In the genomic region with DNA sequence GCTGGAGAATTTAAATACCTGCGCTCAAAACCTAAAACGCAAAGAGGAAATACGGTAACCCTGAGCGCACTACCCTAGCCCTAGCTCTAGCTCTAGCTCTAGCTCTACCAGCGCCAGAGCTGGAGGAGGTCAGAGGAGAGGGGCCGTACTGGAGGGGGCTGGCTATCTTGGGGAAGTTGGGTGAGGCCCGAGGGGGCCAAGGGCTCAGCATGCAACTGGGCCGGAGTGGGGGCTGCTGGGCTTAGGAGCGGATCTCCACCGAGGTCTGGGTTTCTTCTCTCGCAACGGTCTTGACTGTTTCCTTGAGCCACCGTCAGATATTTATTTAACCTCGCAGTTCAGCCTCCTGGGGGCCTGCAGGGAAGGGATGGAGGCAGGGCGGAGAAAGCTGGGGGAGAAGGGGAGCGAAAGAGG, we compare ENCODE assay signal across 17 cellular contexts.
DNase-seq lines count a peak whose midpoint lies in the region; ATAC-seq, FAIRE-seq and TF ChIP-seq lines count a peak whose summit lies in the region.
"Had no signal": no experiment of that assay in that cellular context is flagged by ENCODE, and none has a peak within 500 bp of the region (broad histone marks: within the 10 kb centered on the region; RNA-seq: fewer than 3 reads in every experiment).

No MANE protein-coding gene starts in this region.

- CTCF ChIA-PET in GM12878 (lab: Yijun Ruan, JAX) = interaction anchor here (0.7 to 5.8 kb wide), 20 partner anchors 9 to 257 kb away, joined by 3 to 90 read pairs (median 6); no protein-coding TSS in a partner anchor

- H3K4me2 ChIP-seq in GM12878 (ENCODE audit: control insufficient read depth, insufficient read depth) = no peak overlapping the region

- TF ChIP-seq POLR2A in GM12878 (IDR thresholded peaks at IDR 0.05; ENCODE audit: low read depth, low read length) = no peak

- POLR2A ChIA-PET in GM12878 (lab: Charles Lee) = interaction anchor here (1.3 kb wide), 2 partner anchors 21 to 120 kb away, joined by 5 read pairs; a partner anchor contains a TSS

- TF ChIP-seq RAD21 in GM12878 (IDR thresholded peaks at IDR 0.05; ENCODE audit: insufficient read depth, low read depth, low read length) = no peak

- H3K27me3 ChIP-seq in H7 (ENCODE audit: control insufficient read depth, insufficient read depth, low read length) = peaks cover 68% of the 10 kb centered on the region
- peaks cover 12 to 22% of the 10 kb centered on the region in 2 experiments for H3K27me3 ChIP-seq in GM12878 (replicated peaks in 1 of 2; ENCODE audit: control insufficient read depth in 2 of 2, insufficient read depth in 2 of 2, low read length in 1 of 2)
- no peaks in the 10 kb centered on the region for H3K27me3 ChIP-seq in pancreas

- peaks cover 10% of the 10 kb centered on the region for H3K4me1 ChIP-seq in GM12878 (ENCODE audit: control insufficient read depth, insufficient read depth, low read length)
- H3K4me1 ChIP-seq in pancreas = peaks cover 0 to 9% (median 9%) of the 10 kb centered on the region in 3 donors

- in situ Hi-C loops in GM12878 (cut with MboI) = no loop called here

- DNase-seq in NCI-H748 (lab: John Stamatoyannopoulos, UW; ENCODE audit: unreplicated experiment) (peak; percentile 21), NCI-H748 treated with DMSO at 0.1 percent for 48 hours (lab: John Stamatoyannopoulos, UW) (no peak), H7 (peak; percentile 79), GM12878 (ENCODE audit: low read depth, low spot score) (no peak), pancreas (no peak), NCI-H1105 treated with DMSO at 0.1 percent for 48 hours (lab: John Stamatoyannopoulos, UW) (no peak), AML-193 (lab: John Stamatoyannopoulos, UW) (no peak)
- DNase-seq: activated CD4-positive, alpha-beta T cell treated with anti-CD3 and anti-CD28 coated beads for 1 hour; activated naive CD8-positive, alpha-beta T cell treated with anti-CD3 and anti-CD28 coated beads, Interleukin-2, amount 50 U/mL, for 24 hours; effector CD4-positive, alpha-beta T cell; GOT3; heart left ventricle; midbrain; NCI-H226; SJCRH30 had no signal

- intact Hi-C loops in GM12878 (cut with micrococcal nuclease; ENCODE audit: unreplicated experiment) = loop anchor here (2.0 kb wide), 1 partner anchor 120 kb away; a partner anchor contains a TSS
- intact Hi-C loops in pancreas (cut with DNase I) = no loop called here

- H4K20me1 ChIP-seq in GM12878 (ENCODE audit: control insufficient read depth, insufficient read depth) = no peaks in the 10 kb centered on the region

- RAD21 ChIA-PET in GM12878 (lab: Charles Lee; ENCODE audit: unreplicated experiment) = interaction anchor here (0.7 to 3.5 kb wide), 11 partner anchors 12 to 257 kb away, joined by 3 to 38 read pairs (median 5); no protein-coding TSS in a partner anchor

- H3K4me3 ChIP-seq in H7 (ENCODE audit: insufficient read depth, low read depth, low read length) (peak overlapping the region; percentile 54; the same call in 1 of the 2 replicates), GM12878 (no peak overlapping the region), pancreas (no peak overlapping the region)
- H3K4me3 ChIP-seq: SJCRH30 had no signal

- WGBS in GM12878 (ENCODE audit: insufficient coverage, insufficient replicate concordance, low lambda C conversion rate, missing lambda C conversion rate) = 10% methylated on average over 16 of the region's 16 CpGs
- 56 to 58% methylated on average over 16 of the region's 16 CpGs for WGBS in pancreas, 2 donors

- TF ChIP-seq EP300 in GM12878 (IDR thresholded peaks at IDR 0.05; ENCODE audit: borderline replicate concordance in 1 of 2, control insufficient read depth in 1 of 2, low read depth in 2 of 2, low read length in 2 of 2) = no peak

- no peaks in the 10 kb centered on the region for H3K36me3 ChIP-seq in H7 (replicated peaks; ENCODE audit: control insufficient read depth, insufficient read depth, low read length)
- no peaks in the 10 kb centered on the region for H3K36me3 ChIP-seq in GM12878 (ENCODE audit: control insufficient read depth in 2 of 2, insufficient read depth in 2 of 2, low read length in 1 of 2)
- no peaks in the 10 kb centered on the region for H3K36me3 ChIP-seq in pancreas
- H3K36me3 ChIP-seq: heart left ventricle, SJCRH30 had no signal

- no peaks in the 10 kb centered on the region for H3K9me3 ChIP-seq in GM12878 (replicated peaks; ENCODE audit: control insufficient read depth, insufficient read depth, low read length)
- H3K9me3 ChIP-seq in pancreas = no peaks in the 10 kb centered on the region
- H3K9me3 ChIP-seq: heart left ventricle, SJCRH30 had no signal

- no peak overlapping the region for H3K9ac ChIP-seq in GM12878 (ENCODE audit: control insufficient read depth, insufficient read depth, low read length)

- H3K27ac ChIP-seq in GM12878 (ENCODE audit: control insufficient read depth, insufficient read depth) (no peak overlapping the region), pancreas (peak overlapping the region; percentile 9 to 95 (median 66))
- H3K27ac ChIP-seq: SJCRH30 had no signal

- no peaks in the 10 kb centered on the region for H3K79me2 ChIP-seq in GM12878 (ENCODE audit: control insufficient read depth, insufficient read depth, low read length)

- no peak for TF ChIP-seq CTCF in GM12878 (IDR thresholded peaks at IDR 0.05 in 2 of 3, conservative IDR thresholded peaks at IDR 0.05 in 1 of 3; ENCODE audit: control insufficient read depth in 2 of 3, extremely low read depth in 1 of 3, insufficient read depth in 1 of 3, low read depth in 3 of 3, low read length in 3 of 3)
- TF ChIP-seq CTCF in pancreas (IDR thresholded peaks at IDR 0.05) = no peak

- FAIRE-seq in GM12878 (lab: Jason Lieb, UNC) = peak; percentile 35
- FAIRE-seq in pancreas (lab: Jason Lieb, UNC) = no peak

- H2AFZ ChIP-seq in GM12878 (ENCODE audit: control insufficient read depth, low read depth, low read length) = no peak overlapping the region

- SMC1A ChIA-PET in GM12878 (lab: Charles Lee; ENCODE audit: uncharacterized antibody, unreplicated experiment) = interaction anchor here (0.7 to 3.1 kb wide), 21 partner anchors 12 to 170 kb away, joined by 3 to 27 read pairs (median 5); no protein-coding TSS in a partner anchor

- peak; percentile 57 for ATAC-seq in GM12878
- ATAC-seq in pancreas = no peak
- no peak for ATAC-seq in GM19467 (IDR thresholded peaks at IDR 0.05; ENCODE audit: unreplicated experiment)
- ATAC-seq: activated naive CD8-positive, alpha-beta T cell treated with anti-CD3 and anti-CD28 coated beads, Interleukin-2, amount 50 U/mL, for 24 hours; heart left ventricle; right cardiac atrium had no signal

- BruUV-seq in GM12878 (replicated peaks; lab: Mats Ljungman, UMichigan) = no TSS peak

TF ChIP-seq in GM12878, 131 proteins besides CTCF, POLR2A, EP300 and RAD21:
- TF ChIP-seq YY1 (IDR thresholded peaks at IDR 0.05; ENCODE audit: low read depth, low read length) (peak; percentile 57), MTA3 (IDR thresholded peaks at IDR 0.05; ENCODE audit: borderline replicate concordance, low read length) (no peak)

Comparison
In these comparisons a context has a peak if more than half of its experiments do, and no peak if none do; other contexts are left out.
1. DNase-seq: peak in NCI-H748 (single experiment) and H7 (single experiment); none in NCI-H748 treated with DMSO at 0.1 percent for 48 hours (single experiment), GM12878 (single experiment), pancreas (0 of 6), NCI-H1105 treated with DMSO at 0.1 percent for 48 hours (single experiment) and AML-193 (0 of 2).